Comparison of ENCODE assay signal across 8 cellular contexts in genomic region chr19:9621156-9622037, GRCh38. TPM values are rescaled to one million over a fixed set of nuclear protein-coding genes. Genes with fewer than 3 reads are reported as not detected.
DNase-seq lines count a peak whose midpoint lies in the region; ATAC-seq and TF ChIP-seq lines count a peak whose summit lies in the region.

ZNF561 (minus strand) TSS chr19:9621232; CDS start chr19:9619456, 1,776 bp downstream.

- peak within 1 kb of the TSS; percentile 91 for H3K27ac ChIP-seq in CD8-positive, alpha-beta T cell (ENCODE audit: low read depth, low read length)
- peak within 1 kb of the TSS; percentile 98 for H3K27ac ChIP-seq in epithelial cell of prostate

- CTCF ChIA-PET in CD8-positive, alpha-beta T cell (lab: Charles Lee): interaction anchor here (1.1 to 2.6 kb wide), 3 partner anchors 169 to 416 kb away, joined by 4 to 8 read pairs (median 6); no protein-coding TSS in a partner anchor

- intact Hi-C loops in CD8-positive, alpha-beta T cell (cut with DNase I, micrococcal nuclease): loop anchor here (1.0 to 5.0 kb wide), 13 partner anchors 37 to 481 kb away; partner anchors contain the start of genes ZNF121 (in 2 of the 2), ZNF317 (in 2 of the 2), ZNF846 (in 2 of the 2) and FBXL12 (in 1 of the 2)
- intact Hi-C loops in mucosa of descending colon (cut with DNase I, micrococcal nuclease): loop anchor here (5.0 to 10.0 kb wide), 2 partner anchors 173 to 176 kb away; no protein-coding TSS in a partner anchor

- peaks cover 15% of the 10 kb centered on the region for H3K4me1 ChIP-seq in CD8-positive, alpha-beta T cell (ENCODE audit: insufficient read depth, low read length)
- H3K4me1 ChIP-seq in mucosa of descending colon (ENCODE audit: low read depth): peaks cover 7% of the 10 kb centered on the region

- peaks cover 27% of the 10 kb centered on the region for H3K4me1 Mint-ChIP-seq in CD8-positive, alpha-beta T cell (ENCODE audit: low read depth)

- peak within 1 kb of the TSS; percentile 95 for H3K4me3 Mint-ChIP-seq in CD8-positive, alpha-beta T cell

- peak; percentile 85 for ATAC-seq in CD8-positive, alpha-beta T cell
- ATAC-seq in GM21381 (IDR thresholded peaks at IDR 0.05; ENCODE audit: unreplicated experiment) (peak; percentile 86), mucosa of descending colon (peak; percentile 95)

- peak within 1 kb of the TSS; percentile 81 for H3K4me3 ChIP-seq in CD8-positive, alpha-beta T cell (ENCODE audit: low read depth, low read length)
- H3K4me3 ChIP-seq in mucosa of descending colon: peak within 1 kb of the TSS; percentile 53

- H3K36me3 ChIP-seq in CD8-positive, alpha-beta T cell (ENCODE audit: insufficient read depth, low read length): peaks cover 15% of the 10 kb centered on the region
- H3K36me3 ChIP-seq in mucosa of descending colon (ENCODE audit: low read depth): peaks cover 5% of the 10 kb centered on the region

- H3K27ac Mint-ChIP-seq in CD8-positive, alpha-beta T cell: peak within 1 kb of the TSS; percentile 99

- peaks cover 39% of the 10 kb centered on the region for H3K36me3 Mint-ChIP-seq in CD8-positive, alpha-beta T cell

- H3K27me3 Mint-ChIP-seq in CD8-positive, alpha-beta T cell (ENCODE audit: low read depth): no peaks in the 10 kb centered on the region

- peak; percentile 77 to 94 (median 91) for DNase-seq in CD8-positive, alpha-beta T cell
- DNase-seq in HuH-7.5 (ENCODE audit: low spot score) (peak; percentile 72), OCI-M1 (lab: John Stamatoyannopoulos, UW) (peak; percentile 95), activated T-cell treated with anti-CD3 and anti-CD28 coated beads for 24 hours (ENCODE audit: low read depth) (peak; percentile 82), epithelial cell of prostate (ENCODE audit: low read depth, low spot score) (peak; percentile 85), mucosa of descending colon (peak; percentile 88 to 92 (median 91))
- DNase-seq in stimulated activated CD8-positive, alpha-beta memory T cell treated with anti-CD3 and anti-CD28 coated beads, Interleukin-4, amount 100 ng/mL, for 1 hour (ENCODE audit: low read depth in 2 of 2, low spot score in 1 of 2): peak; percentile 83 to 84

- H3K9me3 Mint-ChIP-seq in CD8-positive, alpha-beta T cell: peaks cover 5% of the 10 kb centered on the region

- POLR2A ChIA-PET in CD8-positive, alpha-beta T cell (lab: Charles Lee): interaction anchor here (0.9 to 1.1 kb wide), 4 partner anchors 147 to 197 kb away, joined by 3 to 6 read pairs (median 4); partner anchors contain the start of genes FBXL12 and ZNF846

- no peak for TF ChIP-seq CTCF in CD8-positive, alpha-beta T cell (IDR thresholded peaks at IDR 0.05)
- no peak for TF ChIP-seq CTCF in mucosa of descending colon (IDR thresholded peaks at IDR 0.05)

- H3K27me3 ChIP-seq in CD8-positive, alpha-beta T cell (ENCODE audit: insufficient read depth, low read length): no peaks in the 10 kb centered on the region

- H3K9me3 ChIP-seq in CD8-positive, alpha-beta T cell (ENCODE audit: low read length): no peaks in the 10 kb centered on the region
- H3K9me3 ChIP-seq in mucosa of descending colon: no peaks in the 10 kb centered on the region

RNA-seq across cellular contexts. Expression of gene ZNF561, which starts in this region (rescaled TPM):
- total RNA-seq in CD8-positive, alpha-beta T cell: 10 to 100 TPM; 35.5 to 39.8 TPM
- 10 to 100 TPM; 22.6 to 42.2 (median 31.9) TPM for total RNA-seq in mucosa of descending colon

Comparison
In these comparisons a context has a peak if more than half of its experiments do, and no peak if none do; other contexts are left out.
1. Peak in every context shown above with its lines: DNase-seq, ATAC-seq, H3K4me3 ChIP-seq and H3K27ac ChIP-seq.